ENCODE assay signal across 25 cellular contexts in the genomic region with DNA sequence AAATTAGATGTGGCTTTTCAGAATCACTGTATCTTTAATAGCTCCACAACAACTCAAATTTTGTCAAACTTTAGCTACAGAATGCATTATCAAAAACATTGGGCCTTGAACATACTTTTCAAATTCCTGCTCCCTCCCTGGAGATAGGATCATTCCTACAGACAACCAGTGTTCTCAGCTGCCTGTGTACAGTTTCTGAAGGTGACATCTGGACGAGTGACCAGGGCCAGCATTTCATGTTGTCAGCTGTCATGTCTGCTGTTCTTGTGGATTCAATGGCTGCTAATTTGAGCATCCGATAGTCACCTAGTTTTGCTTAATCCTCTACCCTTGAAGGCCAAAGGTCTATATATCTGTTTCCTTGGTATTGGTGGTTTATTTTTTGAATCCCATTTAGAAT.
"Had no signal": no experiment of that assay in that cellular context is flagged by ENCODE, and none has a peak within 500 bp of the region (broad histone marks: within the 10 kb centered on the region; RNA-seq: fewer than 3 reads in every experiment).

No MANE protein-coding gene starts in this region.

- H3K4me3 Mint-ChIP-seq: activated CD8-positive, alpha-beta T cell treated with anti-CD3 and anti-CD28 coated beads, Interleukin-2, amount 10 ng/mL, durations not matched to agents 7 days and 5 days; activated T-helper 1 cell treated with anti-CD3 and anti-CD28 coated beads, Interleukin-12 subunit alpha, Interleukin-12 subunit beta, Interleukin-2, Interleukin-4 antibody, amounts not matched to agents 30 ng/mL and 10 ng/mL and 1 ng/mL, durations not matched to agents 14 hours and 24 hours and 36 hours; naive thymus-derived CD8-positive, alpha-beta T cell; stimulated activated naive B cell treated with anti-CD40 and anti-IgM and Interleukin-4, amounts not matched to agents 10 μg/mL and 1 μg/mL and 100 μg/mL, for 72 hours; T-cell; T-helper 2 cell treated with Interferon-gamma antibody and Interleukin-4, amounts not matched to agents 5 μg/mL and 100 μg/mL, for 36 hours had no signal

- H3K36me3 Mint-ChIP-seq: stimulated activated naive B cell treated with anti-CD40 and anti-IgM and Interleukin-4, amounts not matched to agents 10 μg/mL and 1 μg/mL and 100 μg/mL, for 72 hours; T-cell had no signal

- H3K9me3 Mint-ChIP-seq: activated T-helper 1 cell treated with anti-CD3 and anti-CD28 coated beads, Interleukin-12 subunit alpha, Interleukin-12 subunit beta, Interleukin-2, Interleukin-4 antibody, amounts not matched to agents 30 ng/mL and 10 ng/mL and 1 ng/mL, durations not matched to agents 14 hours and 24 hours and 36 hours; naive thymus-derived CD8-positive, alpha-beta T cell; stimulated activated naive B cell treated with anti-CD40 and anti-IgM and Interleukin-4, amounts not matched to agents 10 μg/mL and 1 μg/mL and 100 μg/mL, for 72 hours; T-cell; T-helper 2 cell treated with Interferon-gamma antibody and Interleukin-4, amounts not matched to agents 5 μg/mL and 100 μg/mL, for 36 hours had no signal

- H3K36me3 ChIP-seq: pancreas, transverse colon, uterus had no signal

- H3K4me3 ChIP-seq: body of pancreas, lung, pancreas, smooth muscle cell, transverse colon, uterus had no signal

- H3K27ac Mint-ChIP-seq: activated CD8-positive, alpha-beta T cell treated with anti-CD3 and anti-CD28 coated beads, Interleukin-2, amount 10 ng/mL, durations not matched to agents 7 days and 5 days; activated T-helper 1 cell treated with anti-CD3 and anti-CD28 coated beads, Interleukin-12 subunit alpha, Interleukin-12 subunit beta, Interleukin-2, Interleukin-4 antibody, amounts not matched to agents 30 ng/mL and 10 ng/mL and 1 ng/mL, durations not matched to agents 14 hours and 24 hours and 36 hours; naive thymus-derived CD8-positive, alpha-beta T cell; stimulated activated naive B cell treated with anti-CD40 and anti-IgM and Interleukin-4, amounts not matched to agents 10 μg/mL and 1 μg/mL and 100 μg/mL, for 72 hours; T-cell; T-helper 2 cell treated with Interferon-gamma antibody and Interleukin-4, amounts not matched to agents 5 μg/mL and 100 μg/mL, for 36 hours had no signal

- DNase-seq: activated CD4-positive, alpha-beta T cell treated with anti-CD3 and anti-CD28 coated beads for 1 hour; activated CD4-positive, alpha-beta T cell treated with anti-CD3 and anti-CD28 coated beads, Interleukin-2, amount 50 U/mL, for 1 hour; activated CD8-positive, alpha-beta T cell treated with anti-CD3 and anti-CD28 coated beads, Interleukin-2, amount 10 ng/mL, durations not matched to agents 7 days and 5 days; activated gamma-delta T cell; activated naive CD4-positive, alpha-beta T cell treated with anti-CD3 and anti-CD28 coated beads, Interleukin-2, amount 50 U/mL, for 16 hours; anterior cingulate cortex; body of pancreas; caudate nucleus; effector memory CD4-positive, alpha-beta T cell; foreskin melanocyte; naive thymus-derived CD8-positive, alpha-beta T cell; pancreas; stimulated activated CD4-positive, alpha-beta T cell treated with anti-CD3 and anti-CD28 coated beads, Interleukin-2, amount 100 ng/mL, for 48 hours; stimulated activated CD8-positive, alpha-beta memory T cell treated with anti-CD3 and anti-CD28 coated beads, Interleukin-4, amount 100 ng/mL, for 48 hours; stimulated activated naive B cell treated with anti-CD40 and anti-IgM and Interleukin-4, amounts not matched to agents 10 μg/mL and 1 μg/mL and 100 μg/mL, for 72 hours; T-cell; transverse colon; uterus had no signal

- H3K27me3 ChIP-seq: body of pancreas, pancreas, transverse colon, uterus had no signal

- ATAC-seq: activated CD8-positive, alpha-beta T cell treated with anti-CD3 and anti-CD28 coated beads, Interleukin-2, amount 10 ng/mL, durations not matched to agents 7 days and 5 days; body of pancreas; naive thymus-derived CD8-positive, alpha-beta T cell; sciatic nerve; stimulated activated naive B cell treated with anti-CD40 and anti-IgM and Interleukin-4, amounts not matched to agents 10 μg/mL and 1 μg/mL and 100 μg/mL, for 72 hours; T-cell had no signal

- H3K4me2 ChIP-seq: smooth muscle cell had no signal

- FAIRE-seq: colon, keratinocyte, pancreas had no signal

- H3K9me3 ChIP-seq: body of pancreas, pancreas, transverse colon, uterus had no signal

- H3K27ac ChIP-seq: body of pancreas, pancreas, transverse colon, uterus had no signal

- H3K4me1 ChIP-seq: pancreas, transverse colon, uterus had no signal
